In genomic region chr4:131724847-131725246, GRCh38 we compare ENCODE assay signal across 8 cellular contexts.
A peak's percentile ranks its signal among the peaks of the same experiment; 100 is the strongest.
DNase-seq lines count a peak whose midpoint lies in the region; TF ChIP-seq lines count a peak whose summit lies in the region.
"Not testable (repeated sequence)": the region's sequence is repeated elsewhere in the genome, so short reads cannot be mapped to it uniquely, and the experiment has no call there.

No MANE protein-coding gene starts in this region.

- in situ Hi-C loops in SK-MEL-5 (cut with HindIII; ENCODE audit: low pct_unique_long_range_greater_than_20kb, low sequenced_read_pairs), result not testable (repeated sequence)

- H3K4me1 ChIP-seq in rectal smooth muscle tissue (ENCODE audit: control insufficient read depth, insufficient read depth, low read length), result not testable (repeated sequence)

- DNase-seq in GM12864 (ENCODE audit: low read depth), result peak; percentile 19
- DNase-seq in NCI-H1105 treated with DMSO at 0.1 percent for 48 hours (lab: John Stamatoyannopoulos, UW), result peak; percentile 13
- peak; percentile 28 for DNase-seq in SK-MEL-5 (ENCODE audit: low read depth, low spot score)
- peak; percentile 59 for DNase-seq in activated T-helper 1 cell treated with anti-CD3 and anti-CD28 coated beads, Interleukin-12 subunit alpha, Interleukin-12 subunit beta, Interleukin-2, Interleukin-4 antibody, amounts not matched to agents 30 ng/mL and 10 ng/mL and 1 ng/mL, durations not matched to agents 14 hours and 24 hours and 36 hours (ENCODE audit: low spot score)
- not testable (repeated sequence) for DNase-seq in epithelial cell of proximal tubule (ENCODE audit: low read depth)
- DNase-seq in kidney tubule cell (ENCODE audit: low spot score), result peak; percentile 70
- DNase-seq in ureter (ENCODE audit: low spot score), result peak; percentile 64

- H3K9me3 Mint-ChIP-seq in activated T-helper 1 cell treated with anti-CD3 and anti-CD28 coated beads, Interleukin-12 subunit alpha, Interleukin-12 subunit beta, Interleukin-2, Interleukin-4 antibody, amounts not matched to agents 30 ng/mL and 10 ng/mL and 1 ng/mL, durations not matched to agents 14 hours and 24 hours and 36 hours, result not testable (repeated sequence)

- intact Hi-C loops in activated T-helper 1 cell treated with anti-CD3 and anti-CD28 coated beads, Interleukin-12 subunit alpha, Interleukin-12 subunit beta, Interleukin-2, Interleukin-4 antibody, amounts not matched to agents 30 ng/mL and 10 ng/mL and 1 ng/mL, durations not matched to agents 14 hours and 24 hours and 36 hours (cut with micrococcal nuclease), result not testable (repeated sequence)

- not testable (repeated sequence) for H3K4me1 Mint-ChIP-seq in activated T-helper 1 cell treated with anti-CD3 and anti-CD28 coated beads, Interleukin-12 subunit alpha, Interleukin-12 subunit beta, Interleukin-2, Interleukin-4 antibody, amounts not matched to agents 30 ng/mL and 10 ng/mL and 1 ng/mL, durations not matched to agents 14 hours and 24 hours and 36 hours (ENCODE audit: low read depth)

- not testable (repeated sequence) for H3K4me3 ChIP-seq in GM12864 (ENCODE audit: low read depth, low read length)
- H3K4me3 ChIP-seq in epithelial cell of proximal tubule (ENCODE audit: low read depth, low read length) (peak overlapping the region; percentile 30), rectal smooth muscle tissue (ENCODE audit: low read length) (peak overlapping the region; percentile 52)

- not testable (repeated sequence) for H3K27ac Mint-ChIP-seq in activated T-helper 1 cell treated with anti-CD3 and anti-CD28 coated beads, Interleukin-12 subunit alpha, Interleukin-12 subunit beta, Interleukin-2, Interleukin-4 antibody, amounts not matched to agents 30 ng/mL and 10 ng/mL and 1 ng/mL, durations not matched to agents 14 hours and 24 hours and 36 hours

- H3K9ac ChIP-seq in rectal smooth muscle tissue (ENCODE audit: low read length), result not testable (repeated sequence)

- not testable (repeated sequence) for H3K36me3 Mint-ChIP-seq in activated T-helper 1 cell treated with anti-CD3 and anti-CD28 coated beads, Interleukin-12 subunit alpha, Interleukin-12 subunit beta, Interleukin-2, Interleukin-4 antibody, amounts not matched to agents 30 ng/mL and 10 ng/mL and 1 ng/mL, durations not matched to agents 14 hours and 24 hours and 36 hours (ENCODE audit: low read depth)

- not testable (repeated sequence) for TF ChIP-seq CTCF in GM12864 (IDR thresholded peaks at IDR 0.05; ENCODE audit: low read depth, low read length, missing control alignments); epithelial cell of proximal tubule (conservative IDR thresholded peaks at IDR 0.05; ENCODE audit: low read depth, low read length)

- H3K27me3 Mint-ChIP-seq in activated T-helper 1 cell treated with anti-CD3 and anti-CD28 coated beads, Interleukin-12 subunit alpha, Interleukin-12 subunit beta, Interleukin-2, Interleukin-4 antibody, amounts not matched to agents 30 ng/mL and 10 ng/mL and 1 ng/mL, durations not matched to agents 14 hours and 24 hours and 36 hours (ENCODE audit: insufficient read depth), result not testable (repeated sequence)

- H3K27me3 ChIP-seq in rectal smooth muscle tissue (ENCODE audit: control insufficient read depth, insufficient read depth, low read length), result not testable (repeated sequence)

- H3K27ac ChIP-seq in rectal smooth muscle tissue (ENCODE audit: low read depth, low read length), result not testable (repeated sequence)

- not testable (repeated sequence) for H3K36me3 ChIP-seq in rectal smooth muscle tissue (ENCODE audit: control insufficient read depth, insufficient read depth, low read length)

- H3K4me3 Mint-ChIP-seq in activated T-helper 1 cell treated with anti-CD3 and anti-CD28 coated beads, Interleukin-12 subunit alpha, Interleukin-12 subunit beta, Interleukin-2, Interleukin-4 antibody, amounts not matched to agents 30 ng/mL and 10 ng/mL and 1 ng/mL, durations not matched to agents 14 hours and 24 hours and 36 hours, result peak overlapping the region; percentile 22
